1 cellular context compared by ENCODE assay signal in genomic region chr2:99335911-99336779, GRCh38.
TF ChIP-seq lines count a peak whose summit lies in the region.

Gene TXNDC9, minus strand, starts transcription at chr2:99336333. Its CDS starts 3,123 bp downstream, at chr2:99333210.

TF ChIP-seq in IMR-90, 13 proteins besides CTCF, POLR2A, EP300 and RAD21 (continued from another document):
- TF ChIP-seq USF2 (IDR thresholded peaks at IDR 0.05; ENCODE audit: low read depth, low read length): peak; percentile 4; the same call in 1 of the 2 replicates
- TF ChIP-seq BHLHE40 (IDR thresholded peaks at IDR 0.05; ENCODE audit: low read depth, low read length): peak; percentile 47; the same call in 1 of the 2 replicates
- no peak for TF ChIP-seq CHD1 (IDR thresholded peaks at IDR 0.05; ENCODE audit: low read depth, low read length)
- no peak for TF ChIP-seq RCOR1 (IDR thresholded peaks at IDR 0.05; ENCODE audit: insufficient replicate concordance, low read length)
